8 cellular contexts compared by ENCODE assay signal in genomic region chr1:8661185-8662110, GRCh38.
A peak's percentile ranks its signal among the peaks of the same experiment; 100 is the strongest.
DNase-seq lines count a peak whose midpoint lies in the region; ATAC-seq and TF ChIP-seq lines count a peak whose summit lies in the region.

No MANE protein-coding gene starts in this region.

- intact Hi-C loops in heart right ventricle (cut with DNase I), result loop anchor here in 1 of 10 donors (10.0 kb wide), 1 partner anchor 257 kb away; no protein-coding TSS in a partner anchor

- TF ChIP-seq CTCF in WI38 (IDR thresholded peaks at IDR 0.05; ENCODE audit: low read depth, low read length) (no peak), heart right ventricle (IDR thresholded peaks at IDR 0.05) (no peak)

- no peaks in the 10 kb centered on the region for H3K36me3 ChIP-seq in heart right ventricle

- H3K27me3 ChIP-seq in heart right ventricle, result no peaks in the 10 kb centered on the region

- 33 to 35% methylated on average over 8 of the region's 8 CpGs for WGBS in heart right ventricle, 2 donors

- peaks cover 20 to 87% (median 74%) of the 10 kb centered on the region in 9 donors for H3K4me1 ChIP-seq in heart right ventricle

- ATAC-seq in heart right ventricle (peak in 6 of 8 donors; percentile 17 to 57 (median 28)), GM21576 (IDR thresholded peaks at IDR 0.05; ENCODE audit: unreplicated experiment) (no peak), HG03045 (IDR thresholded peaks at IDR 0.05; ENCODE audit: unreplicated experiment) (no peak), HG03280 (IDR thresholded peaks at IDR 0.05; ENCODE audit: unreplicated experiment) (no peak)

- no peaks in the 10 kb centered on the region for H3K9me3 ChIP-seq in heart right ventricle

- peak overlapping the region in 9 of 10 donors; percentile 38 to 79 (median 75) for H3K27ac ChIP-seq in heart right ventricle

- DNase-seq in H4 (ENCODE audit: low spot score) (peak; percentile 39), heart right ventricle (peak in 1 of 2 donors; percentile 64), pons (ENCODE audit: low spot score) (no peak)
- DNase-seq in stimulated activated CD4-positive, alpha-beta T cell treated with anti-CD3 and anti-CD28 coated beads, Interleukin-2, amount 100 ng/mL, for 48 hours, result peak; percentile 35 to 51

- H3K4me3 ChIP-seq in WI38 (ENCODE audit: low read depth, low read length), result peak overlapping the region; percentile 34
- no peak overlapping the region for H3K4me3 ChIP-seq in heart right ventricle

Comparison
In these comparisons a context has a peak if more than half of its experiments do, and no peak if none do; other contexts are left out.
1. ATAC-seq: peak in heart right ventricle (6 of 8); none in GM21576 (single experiment), HG03045 (single experiment) and HG03280 (single experiment).